Comparison of ENCODE assay signal across 10 cellular contexts in genomic region chr1:158016651-158017335, GRCh38. TPM values are rescaled to one million over a fixed set of nuclear protein-coding genes. Genes with fewer than 3 reads are reported as not detected.
DNase-seq lines count a peak whose midpoint lies in the region; ATAC-seq and TF ChIP-seq lines count a peak whose summit lies in the region.
"Had no signal": no experiment of that assay in that cellular context is flagged by ENCODE, and none has a peak within 500 bp of the region (broad histone marks: within the 10 kb centered on the region; RNA-seq: fewer than 3 reads in every experiment).

No MANE protein-coding gene starts in this region.

- H3K4ac ChIP-seq in IMR-90 (ENCODE audit: low read depth, low read length) = peak overlapping the region; percentile 10

- intact Hi-C loops in IMR-90 (cut with micrococcal nuclease) = no loop called here
- intact Hi-C loops in ascending aorta (cut with DNase I) = loop anchor here (10.0 kb wide), 1 partner anchor 1908 kb away; the partner anchor contains the start of gene TAGLN2

- no peak for DNase-seq in IMR-90
- DNase-seq in ascending aorta (ENCODE audit: low spot score in 2 of 2) = no peak
- DNase-seq in kidney tubule cell (ENCODE audit: low spot score) = peak; percentile 54
- DNase-seq in NCI-H345 treated with DMSO at 0.1 percent for 48 hours (lab: John Stamatoyannopoulos, UW; ENCODE audit: unreplicated experiment) = no peak
- no peak for DNase-seq in HEK293T (ENCODE audit: extremely low spot score)
- DNase-seq: CD8-positive, alpha-beta T cell; kidney had no signal

- no TSS peak for BruUV-seq in IMR-90 (replicated peaks; lab: Mats Ljungman, UMichigan)

- H3K4me3 ChIP-seq in IMR-90 (ENCODE audit: insufficient read depth, low read depth, low read length) (no peak overlapping the region), ascending aorta (peak overlapping the region in 1 of 2 donors; percentile 19), subcutaneous abdominal adipose tissue (ENCODE audit: low read depth in 1 of 5, low read length in 5 of 5) (no peak overlapping the region)

- peak overlapping the region; percentile 98 for H2BK5ac ChIP-seq in IMR-90 (ENCODE audit: low read depth, low read length, poor library complexity, severe bottlenecking)

- H3K9ac ChIP-seq in IMR-90 (ENCODE audit: low read depth, low read length) (no peak overlapping the region; the same call in 1 of the 2 replicates), subcutaneous abdominal adipose tissue (ENCODE audit: low read length in 5 of 5) (no peak overlapping the region)

- H3K23ac ChIP-seq in IMR-90 (ENCODE audit: low read depth, low read length) = peak overlapping the region; percentile 31

- peak overlapping the region; percentile 64 for H2BK120ac ChIP-seq in IMR-90 (ENCODE audit: low read depth, low read length)

- H2AK9ac ChIP-seq in IMR-90 (replicated peaks; ENCODE audit: low read depth, low read length, poor library complexity) = no peak overlapping the region

- peak overlapping the region; percentile 46 for H2AK5ac ChIP-seq in IMR-90 (ENCODE audit: low read depth, low read length)

- peak overlapping the region; percentile 23 for H3K27ac ChIP-seq in IMR-90 (ENCODE audit: insufficient read depth, low read length)
- H3K27ac ChIP-seq in ascending aorta = peak overlapping the region; percentile 92 to 99
- H3K27ac ChIP-seq in subcutaneous abdominal adipose tissue (ENCODE audit: low read depth, low read length) = peak overlapping the region; percentile 75

- H4K20me1 ChIP-seq in IMR-90 (ENCODE audit: insufficient read depth, low read length) = no peaks in the 10 kb centered on the region; the same call in 1 of the 2 replicates

- dilution Hi-C loops in IMR-90 (cut with HindIII; ENCODE audit: low sequenced_read_pairs, unreplicated experiment) = no loop called here

- no peaks in the 10 kb centered on the region for H3K27me3 ChIP-seq in IMR-90 (ENCODE audit: control insufficient read depth, insufficient read depth, low read length)
- H3K27me3 ChIP-seq in ascending aorta = no peaks in the 10 kb centered on the region
- no peaks in the 10 kb centered on the region for H3K27me3 ChIP-seq in subcutaneous abdominal adipose tissue (ENCODE audit: control insufficient read depth in 5 of 5, insufficient read depth in 4 of 5, low read length in 5 of 5)

- no peak for TF ChIP-seq RAD21 in IMR-90 (IDR thresholded peaks at IDR 0.05; ENCODE audit: low read length)

- H4K5ac ChIP-seq in IMR-90 (ENCODE audit: low read depth, low read length) = peak overlapping the region; percentile 48

- H3K36me3 ChIP-seq in IMR-90 (ENCODE audit: control insufficient read depth, insufficient read depth, low read length) (peaks cover 8% of the 10 kb centered on the region), ascending aorta (no peaks in the 10 kb centered on the region), subcutaneous abdominal adipose tissue (ENCODE audit: control insufficient read depth in 5 of 5, insufficient read depth in 5 of 5, low read length in 5 of 5) (peaks cover 0 to 5% (median 2%) of the 10 kb centered on the region in 5 donors)

- H2BK15ac ChIP-seq in IMR-90 (ENCODE audit: low read depth, low read length) = peak overlapping the region; percentile 35; the same call in 2 of the 3 replicates

- TF ChIP-seq POLR2A in IMR-90 (IDR thresholded peaks at IDR 0.05; ENCODE audit: low read depth, low read length) = no peak

- H3K4me1 ChIP-seq in IMR-90 (ENCODE audit: control insufficient read depth, insufficient read depth, low read length) (peaks cover 63% of the 10 kb centered on the region), ascending aorta (peaks cover 41 to 93% of the 10 kb centered on the region in 2 donors), subcutaneous abdominal adipose tissue (ENCODE audit: control insufficient read depth in 5 of 5, insufficient read depth in 5 of 5, low read length in 5 of 5) (peaks cover 21 to 88% (median 76%) of the 10 kb centered on the region in 5 donors)

- H3K18ac ChIP-seq in IMR-90 (ENCODE audit: low read depth, low read length) = peak overlapping the region; percentile 38

- peak overlapping the region; percentile 37; the same call in 1 of the 2 replicates for H3K56ac ChIP-seq in IMR-90 (ENCODE audit: extremely low read depth, insufficient read depth, low read length)

- peak overlapping the region; percentile 57 for H4K91ac ChIP-seq in IMR-90 (ENCODE audit: insufficient read depth, low read depth, low read length)

- H3K79me1 ChIP-seq in IMR-90 (ENCODE audit: low read depth in 1 of 2, low read length in 2 of 2) = peaks cover 36 to 82% of the 10 kb centered on the region in 2 experiments

- no peak for ATAC-seq in IMR-90 (ENCODE audit: low read depth)
- no peak for ATAC-seq in HG03095 (IDR thresholded peaks at IDR 0.05; ENCODE audit: unreplicated experiment)
- ATAC-seq in GM19035 (IDR thresholded peaks at IDR 0.05; ENCODE audit: unreplicated experiment) = no peak
- ATAC-seq: CD8-positive, alpha-beta T cell had no signal

- no peaks in the 10 kb centered on the region for H3K9me3 ChIP-seq in IMR-90 (ENCODE audit: control insufficient read depth, insufficient read depth, low read length)
- H3K9me3 ChIP-seq in ascending aorta = no peaks in the 10 kb centered on the region
- H3K9me3 ChIP-seq in subcutaneous abdominal adipose tissue (ENCODE audit: control insufficient read depth in 5 of 5, low read length in 5 of 5) = no peaks in the 10 kb centered on the region

- TF ChIP-seq CTCF in IMR-90 (conservative IDR thresholded peaks at IDR 0.05; ENCODE audit: low read depth, low read length) (no peak), ascending aorta (IDR thresholded peaks at IDR 0.05) (no peak)

- CTCF ChIA-PET in IMR-90 (lab: Yijun Ruan, JAX) = no interaction called here
- CTCF ChIA-PET in HEK293T (lab: Yijun Ruan, JAX) = interaction anchor here (0.6 kb wide), 1 partner anchor 13 kb away, joined by 6 read pairs; no protein-coding TSS in a partner anchor

- POLR2A ChIA-PET in IMR-90 (lab: Charles Lee; ENCODE audit: unreplicated experiment) (no interaction called here), HEK293T (lab: Yijun Ruan, JAX) (no interaction called here)

- WGBS in IMR-90 (ENCODE audit: extremely low coverage in 2 of 2, insufficient read length in 1 of 2), 2 experiments = 80% methylated on average over 3 of the region's 10 CpGs; no CpG with 5 or more reads in 1 of the 2 experiments

- in situ Hi-C loops in IMR-90 (cut with MboI; ENCODE audit: low sequenced_read_pairs) = no loop called here

- H3K14ac ChIP-seq in IMR-90 (replicated peaks; ENCODE audit: low read depth, low read length) = peak overlapping the region; percentile 11

- H3K4me2 ChIP-seq in IMR-90 (ENCODE audit: low read depth, low read length) = no peak overlapping the region

- H3K9me1 ChIP-seq in IMR-90 (ENCODE audit: insufficient read depth, low read length) = peaks cover 33% of the 10 kb centered on the region

- H2BK20ac ChIP-seq in IMR-90 (ENCODE audit: low read depth, low read length) = peak overlapping the region; percentile 35

- peak overlapping the region; percentile 33 to 68; a peak in 3 of 4 replicates for H4K8ac ChIP-seq in IMR-90 (ENCODE audit: low read depth in 2 of 2, low read length in 2 of 2)

- no peak overlapping the region for H2AFZ ChIP-seq in IMR-90 (replicated peaks; ENCODE audit: low read length, poor library complexity)

TF ChIP-seq in IMR-90, 13 proteins besides CTCF, POLR2A, EP300 and RAD21 (continues in another document):
- TF ChIP-seq SMC3 (IDR thresholded peaks at IDR 0.05; ENCODE audit: low read depth, low read length) (no peak), BHLHE40 (IDR thresholded peaks at IDR 0.05; ENCODE audit: low read depth, low read length) (no peak), MAZ (IDR thresholded peaks at IDR 0.05; ENCODE audit: borderline replicate concordance, low read depth, low read length) (no peak), FOS (IDR thresholded peaks at IDR 0.05; ENCODE audit: low read depth, low read length) (no peak), CHD1 (IDR thresholded peaks at IDR 0.05; ENCODE audit: low read depth, low read length) (no peak), RFX5 (IDR thresholded peaks at IDR 0.05; ENCODE audit: low read depth, low read length) (no peak), CEBPB (IDR thresholded peaks at IDR 0.05; ENCODE audit: low read depth, low read length) (no peak)
- TF ChIP-seq, protein P1, sequence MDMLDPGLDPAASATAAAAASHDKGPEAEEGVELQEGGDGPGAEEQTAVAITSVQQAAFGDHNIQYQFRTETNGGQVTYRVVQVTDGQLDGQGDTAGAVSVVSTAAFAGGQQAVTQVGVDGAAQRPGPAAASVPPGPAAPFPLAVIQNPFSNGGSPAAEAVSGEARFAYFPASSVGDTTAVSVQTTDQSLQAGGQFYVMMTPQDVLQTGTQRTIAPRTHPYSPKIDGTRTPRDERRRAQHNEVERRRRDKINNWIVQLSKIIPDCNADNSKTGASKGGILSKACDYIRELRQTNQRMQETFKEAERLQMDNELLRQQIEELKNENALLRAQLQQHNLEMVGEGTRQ (IDR thresholded peaks at IDR 0.05; ENCODE audit: low read depth, low read length) = no peak

TF ChIP-seq in HEK293T, 16 proteins besides CTCF, POLR2A, EP300 and RAD21:
- no peak for TF ChIP-seq PKNOX1 (IDR thresholded peaks at IDR 0.05)
- TF ChIP-seq HDGF (IDR thresholded peaks at IDR 0.05; ENCODE audit: borderline replicate concordance) = no peak
- no peak for TF ChIP-seq FOXA1 (IDR thresholded peaks at IDR 0.05)
- TF ChIP-seq ZNF384 (IDR thresholded peaks at IDR 0.05) = no peak
- TF ChIP-seq FOXM1 (IDR thresholded peaks at IDR 0.05; ENCODE audit: borderline replicate concordance) = no peak
- TF ChIP-seq BHLHE40 (IDR thresholded peaks at IDR 0.05; ENCODE audit: borderline replicate concordance) = no peak
- no peak for TF ChIP-seq FOXK2 (IDR thresholded peaks at IDR 0.05)

RNA-seq across cellular contexts. Expression of gene KIRREL1, which starts 23.3 kb away (rescaled TPM):
- 61.9 and 64.7 TPM in 2 replicates for total RNA-seq in IMR-90 (2012; rRNA removed)
- 58.1 and 64.6 TPM in 2 replicates for polyA plus RNA-seq in IMR-90 (2012; rRNA removed)
- 38.9 and 51.3 TPM in 2 replicates for polyA plus RNA-seq in IMR-90 (2012; cell fraction: cytosol; rRNA removed)
- polyA plus RNA-seq in IMR-90 (2012; cell fraction: nucleus; rRNA removed; ENCODE audit: low replicate concordance) = 85.2 and 89.7 TPM in 2 replicates
- 114 TPM for total RNA-seq in ascending aorta
- total RNA-seq: CD8-positive, alpha-beta T cell had no signal

Comparison
In these comparisons a context has a peak if more than half of its experiments do, and no peak if none do; other contexts are left out.
1. H3K27ac ChIP-seq: peak in every context shown above with its lines; median percentile 96 in ascending aorta; 75 in subcutaneous abdominal adipose tissue; 23 in IMR-90.